Comparison of ENCODE assay signal across 11 cellular contexts in genomic region chr6:124881898-124882579, GRCh38.
DNase-seq lines count a peak whose midpoint lies in the region; ATAC-seq and TF ChIP-seq lines count a peak whose summit lies in the region.
"Had no signal": no experiment of that assay in that cellular context is flagged by ENCODE, and none has a peak within 500 bp of the region (broad histone marks: within the 10 kb centered on the region; RNA-seq: fewer than 3 reads in every experiment).

No MANE protein-coding gene starts in this region.

- no peaks in the 10 kb centered on the region for H3K9me3 ChIP-seq in breast epithelium
- H3K9me3 ChIP-seq in subcutaneous abdominal adipose tissue (ENCODE audit: control insufficient read depth in 5 of 5, low read length in 5 of 5): no peaks in the 10 kb centered on the region
- H3K9me3 ChIP-seq: lower lobe of right lung had no signal

- no peaks in the 10 kb centered on the region for H3K27me3 Mint-ChIP-seq in MCF 10A (ENCODE audit: insufficient read depth, unreplicated experiment)

- H3K36me3 Mint-ChIP-seq in MCF 10A (ENCODE audit: insufficient read depth, unreplicated experiment): no peaks in the 10 kb centered on the region
- H3K36me3 Mint-ChIP-seq: CD8-positive, alpha-beta memory T cell had no signal

- intact Hi-C loops in MCF 10A (cut with micrococcal nuclease): loop anchor here (2.0 kb wide), 1 partner anchor 79 kb away; no protein-coding TSS in a partner anchor
- intact Hi-C loops in breast epithelium (cut with DNase I; ENCODE audit: low total_unique reads): no loop called here

- H3K4me3 ChIP-seq in breast epithelium (no peak overlapping the region), subcutaneous abdominal adipose tissue (ENCODE audit: low read depth in 1 of 5, low read length in 5 of 5) (no peak overlapping the region)
- H3K4me3 ChIP-seq: lower lobe of right lung had no signal

- ATAC-seq in HG03460 (IDR thresholded peaks at IDR 0.05; ENCODE audit: unreplicated experiment) (peak; percentile 66), GM21515 (IDR thresholded peaks at IDR 0.05; ENCODE audit: unreplicated experiment) (no peak)

- H3K27me3 ChIP-seq in breast epithelium (no peaks in the 10 kb centered on the region), subcutaneous abdominal adipose tissue (ENCODE audit: control insufficient read depth in 5 of 5, insufficient read depth in 4 of 5, low read length in 5 of 5) (no peaks in the 10 kb centered on the region)

- CTCF ChIA-PET in MCF 10A (lab: Yijun Ruan, JAX): interaction anchor here (5.1 kb wide), 1 partner anchor 232 kb away, joined by 35 read pairs; no protein-coding TSS in a partner anchor

- H3K4me3 Mint-ChIP-seq in MCF 10A (ENCODE audit: unreplicated experiment): peak overlapping the region; percentile 65
- H3K4me3 Mint-ChIP-seq: CD8-positive, alpha-beta memory T cell had no signal

- H3K27ac ChIP-seq in breast epithelium (no peak overlapping the region), subcutaneous abdominal adipose tissue (ENCODE audit: low read depth, low read length) (peak overlapping the region; percentile 12)
- H3K27ac ChIP-seq: lower lobe of right lung had no signal

- peak overlapping the region; percentile 97 for H3K27ac Mint-ChIP-seq in MCF 10A (ENCODE audit: low read depth, unreplicated experiment)
- H3K27ac Mint-ChIP-seq: CD8-positive, alpha-beta memory T cell had no signal

- no peaks in the 10 kb centered on the region for H3K9me3 Mint-ChIP-seq in MCF 10A (ENCODE audit: unreplicated experiment)

- no peak overlapping the region for H3K9ac ChIP-seq in subcutaneous abdominal adipose tissue (ENCODE audit: low read length in 5 of 5)

- H3K4me1 Mint-ChIP-seq in MCF 10A (ENCODE audit: insufficient read depth, unreplicated experiment): peaks cover 25% of the 10 kb centered on the region

- H3K36me3 ChIP-seq in breast epithelium: no peaks in the 10 kb centered on the region
- no peaks in the 10 kb centered on the region for H3K36me3 ChIP-seq in subcutaneous abdominal adipose tissue (ENCODE audit: control insufficient read depth in 5 of 5, insufficient read depth in 5 of 5, low read length in 5 of 5)
- H3K36me3 ChIP-seq: lower lobe of right lung had no signal

- no TSS peak for BruUV-seq in MCF 10A (replicated peaks; lab: Mats Ljungman, UMichigan)

- POLR2A ChIA-PET in MCF 10A (lab: Yijun Ruan, JAX): interaction anchor here (0.5 to 1.9 kb wide), 4 partner anchors 8 to 117 kb away, joined by 3 to 7 read pairs (median 3); no protein-coding TSS in a partner anchor

- DNase-seq in MCF 10A (ENCODE audit: unreplicated experiment) (peak; percentile 66), breast epithelium (ENCODE audit: low spot score in 2 of 2) (no peak), dermis blood vessel endothelial cell (peak; percentile 4), cortex of kidney (lab: John Stamatoyannopoulos, UW) (no peak), KG1 (lab: John Stamatoyannopoulos, UW) (no peak)
- DNase-seq: CD8-positive, alpha-beta memory T cell; lower lobe of right lung; T-helper 9 cell had no signal

- no peak for TF ChIP-seq CTCF in MCF 10A (IDR thresholded peaks at IDR 0.05; ENCODE audit: unreplicated experiment)
- TF ChIP-seq CTCF in breast epithelium (IDR thresholded peaks at IDR 0.05): no peak

- H3K4me1 ChIP-seq in breast epithelium: no peaks in the 10 kb centered on the region
- H3K4me1 ChIP-seq in subcutaneous abdominal adipose tissue (ENCODE audit: control insufficient read depth in 5 of 5, insufficient read depth in 5 of 5, low read length in 5 of 5): peaks cover 0 to 19% (median 17%) of the 10 kb centered on the region in 5 donors

- no peak for TF ChIP-seq POLR2A in breast epithelium (IDR thresholded peaks at IDR 0.05)

Comparison
In these comparisons a context has a peak if more than half of its experiments do, and no peak if none do; other contexts are left out.
1. DNase-seq: peak in MCF 10A (single experiment) and dermis blood vessel endothelial cell (single experiment); none in breast epithelium (0 of 2), cortex of kidney (single experiment) and KG1 (single experiment).